2 cellular contexts compared by ENCODE assay signal in genomic region chr10:44689368-44689767, GRCh38.
TF ChIP-seq lines count a peak whose summit lies in the region.

No MANE protein-coding gene starts in this region.

TF ChIP-seq in IMR-90, 13 proteins besides CTCF, POLR2A, EP300 and RAD21:
- 0 out of 2 replicates have a peak, but pooled peaks have one; percentile 16 for TF ChIP-seq SMC3 (IDR thresholded peaks at IDR 0.05; ENCODE audit: low read depth, low read length)
- TF ChIP-seq FOS (IDR thresholded peaks at IDR 0.05; ENCODE audit: low read depth, low read length): no peak
- TF ChIP-seq CEBPB (IDR thresholded peaks at IDR 0.05; ENCODE audit: low read depth, low read length): no peak

TF ChIP-seq in H1, 55 proteins besides CTCF, POLR2A, EP300 and RAD21:
- TF ChIP-seq NANOG (IDR thresholded peaks at IDR 0.05; ENCODE audit: insufficient read depth, low read depth, low read length, poor library complexity, severe bottlenecking) (no peak), GTF2F1 (IDR thresholded peaks at IDR 0.05; ENCODE audit: borderline replicate concordance, low read depth, low read length) (no peak), SUZ12 (IDR thresholded peaks at IDR 0.05; ENCODE audit: low read length) (no peak), SAP30 (IDR thresholded peaks at IDR 0.05; ENCODE audit: insufficient read depth, insufficient replicate concordance, low read length) (no peak), MAX (IDR thresholded peaks at IDR 0.05) (no peak), CEBPB (IDR thresholded peaks at IDR 0.05; ENCODE audit: low read depth, low read length) (no peak), NRF1 (IDR thresholded peaks at IDR 0.05; ENCODE audit: low read depth, low read length) (no peak), RFX5 (IDR thresholded peaks at IDR 0.05; ENCODE audit: borderline replicate concordance, low read depth, low read length) (no peak), JUN (IDR thresholded peaks at IDR 0.05; ENCODE audit: low read depth, low read length) (no peak), SP2 (IDR thresholded peaks at IDR 0.05; ENCODE audit: low read length) (no peak), CHD2 (IDR thresholded peaks at IDR 0.05; ENCODE audit: low read length) (no peak)
- TF ChIP-seq, protein P1, sequence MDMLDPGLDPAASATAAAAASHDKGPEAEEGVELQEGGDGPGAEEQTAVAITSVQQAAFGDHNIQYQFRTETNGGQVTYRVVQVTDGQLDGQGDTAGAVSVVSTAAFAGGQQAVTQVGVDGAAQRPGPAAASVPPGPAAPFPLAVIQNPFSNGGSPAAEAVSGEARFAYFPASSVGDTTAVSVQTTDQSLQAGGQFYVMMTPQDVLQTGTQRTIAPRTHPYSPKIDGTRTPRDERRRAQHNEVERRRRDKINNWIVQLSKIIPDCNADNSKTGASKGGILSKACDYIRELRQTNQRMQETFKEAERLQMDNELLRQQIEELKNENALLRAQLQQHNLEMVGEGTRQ (IDR thresholded peaks at IDR 0.05; ENCODE audit: low read length): no peak
